25 cellular contexts compared by ENCODE assay signal in the genomic region with DNA sequence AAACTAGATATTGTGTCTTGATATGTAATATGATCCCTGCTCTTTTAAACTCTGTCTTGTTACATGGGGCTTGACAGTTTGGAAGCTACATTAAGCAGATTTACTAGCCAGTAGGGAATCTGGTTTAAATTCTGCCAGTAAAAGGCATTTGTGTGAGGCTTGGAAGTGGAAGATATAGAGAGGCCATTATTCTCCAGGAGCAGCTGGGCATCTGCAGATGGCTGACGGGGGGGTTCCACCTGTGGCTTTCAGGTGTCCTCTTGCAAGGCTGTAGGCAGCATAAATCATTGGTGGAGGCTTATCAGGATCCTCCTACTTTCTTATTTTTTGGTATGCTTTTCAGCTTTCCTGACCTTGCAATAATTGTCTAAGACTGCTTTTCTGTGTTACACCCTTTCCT.
DNase-seq lines count a peak whose midpoint lies in the region; ATAC-seq and TF ChIP-seq lines count a peak whose summit lies in the region.
"Had no signal": no experiment of that assay in that cellular context is flagged by ENCODE, and none has a peak within 500 bp of the region (broad histone marks: within the 10 kb centered on the region; RNA-seq: fewer than 3 reads in every experiment).

No MANE protein-coding gene starts in this region.

- H3K27me3 Mint-ChIP-seq in nephron (ENCODE audit: low read depth) = no peaks in the 10 kb centered on the region
- H3K27me3 Mint-ChIP-seq: CD4-positive, alpha-beta T cell; memory B cell; stimulated activated naive B cell treated with anti-CD40 and anti-IgM and Interleukin-4, amounts not matched to agents 10 μg/mL and 1 μg/mL and 100 μg/mL, for 72 hours had no signal

- DNase-seq in NCI-H524 treated with DMSO at 0.1 percent for 48 hours (lab: John Stamatoyannopoulos, UW) = peak; percentile 99
- peak; percentile 78 to 87 for DNase-seq in cerebellar nuclear complex (lab: John Stamatoyannopoulos, UW)
- DNase-seq in left ventricle myocardium inferior = no peak
- no peak for DNase-seq in SKM-1 (lab: John Stamatoyannopoulos, UW; ENCODE audit: unreplicated experiment)
- DNase-seq: activated CD4-positive, alpha-beta T cell treated with anti-CD3 and anti-CD28 coated beads for 4 hours; activated CD8-positive, alpha-beta memory T cell treated with anti-CD3 and anti-CD28 coated beads for 24 hours; activated T-cell treated with anti-CD3 and anti-CD28 coated beads, Interleukin-2, amount 50 U/mL, for 1 hour; CD4-positive, alpha-beta T cell; IMR-90; NCI-H1048; NCI-H187 treated with DMSO at 0.1 percent for 48 hours; NCI-H446; right cardiac atrium; SHP77 treated with DMSO at 0.1 percent for 48 hours; stimulated activated CD4-positive, alpha-beta T cell treated with anti-CD3 and anti-CD28 coated beads, Interleukin-12 subunit alpha, Interleukin-12 subunit beta, amount 100 ng/mL, for 4 hours; stimulated activated CD4-positive, alpha-beta T cell treated with anti-CD3 and anti-CD28 coated beads, Interleukin-4, amount 100 ng/mL, for 24 hours; stimulated activated naive B cell treated with anti-CD40 and anti-IgM and Interleukin-4, amounts not matched to agents 10 μg/mL and 1 μg/mL and 100 μg/mL, for 72 hours; T-helper 1 cell had no signal

- H3K9me3 ChIP-seq in left ventricle myocardium inferior (replicated peaks) = peaks cover 5% of the 10 kb centered on the region
- H3K9me3 ChIP-seq: breast epithelium, thoracic aorta had no signal

- H3K4me1 Mint-ChIP-seq in nephron = peaks cover 12% of the 10 kb centered on the region
- H3K4me1 Mint-ChIP-seq: memory B cell; stimulated activated naive B cell treated with anti-CD40 and anti-IgM and Interleukin-4, amounts not matched to agents 10 μg/mL and 1 μg/mL and 100 μg/mL, for 72 hours had no signal

- H3K36me3 ChIP-seq in left ventricle myocardium inferior = no peaks in the 10 kb centered on the region
- H3K36me3 ChIP-seq: breast epithelium, thoracic aorta had no signal

- peaks cover under 1% of the 10 kb centered on the region for H3K36me3 Mint-ChIP-seq in nephron (ENCODE audit: low read depth)
- H3K36me3 Mint-ChIP-seq: memory B cell; stimulated activated naive B cell treated with anti-CD40 and anti-IgM and Interleukin-4, amounts not matched to agents 10 μg/mL and 1 μg/mL and 100 μg/mL, for 72 hours had no signal

- ATAC-seq in HG02870 (IDR thresholded peaks at IDR 0.05; ENCODE audit: unreplicated experiment) (no peak), HG03175 (IDR thresholded peaks at IDR 0.05; ENCODE audit: unreplicated experiment) (no peak)
- ATAC-seq: GM23338; right cardiac atrium; stimulated activated naive B cell treated with anti-CD40 and anti-IgM and Interleukin-4, amounts not matched to agents 10 μg/mL and 1 μg/mL and 100 μg/mL, for 72 hours had no signal

- no peaks in the 10 kb centered on the region for H3K4me1 ChIP-seq in left ventricle myocardium inferior
- H3K4me1 ChIP-seq: breast epithelium had no signal

- no peak overlapping the region for H3K4me3 Mint-ChIP-seq in nephron
- H3K4me3 Mint-ChIP-seq: CD4-positive, alpha-beta T cell; GM23338; memory B cell; stimulated activated naive B cell treated with anti-CD40 and anti-IgM and Interleukin-4, amounts not matched to agents 10 μg/mL and 1 μg/mL and 100 μg/mL, for 72 hours had no signal

- TF ChIP-seq CTCF in nephron (IDR thresholded peaks at IDR 0.05; ENCODE audit: unreplicated experiment in 3 of 3) (no peak), left ventricle myocardium inferior (IDR thresholded peaks at IDR 0.05; ENCODE audit: borderline replicate concordance) (no peak)

- no peaks in the 10 kb centered on the region for H3K27me3 ChIP-seq in left ventricle myocardium inferior (ENCODE audit: low read depth)
- H3K27me3 ChIP-seq: breast epithelium had no signal

- no peak overlapping the region for H3K4me3 ChIP-seq in left ventricle myocardium inferior
- H3K4me3 ChIP-seq: breast epithelium, GM23338, thoracic aorta had no signal

- H3K27ac Mint-ChIP-seq in nephron = peak overlapping the region; percentile 15 to 49 (median 24)
- H3K27ac Mint-ChIP-seq: CD4-positive, alpha-beta T cell; GM23338; memory B cell; stimulated activated naive B cell treated with anti-CD40 and anti-IgM and Interleukin-4, amounts not matched to agents 10 μg/mL and 1 μg/mL and 100 μg/mL, for 72 hours had no signal

- peaks cover 3% of the 10 kb centered on the region for H3K9me3 Mint-ChIP-seq in nephron
- H3K9me3 Mint-ChIP-seq: CD4-positive, alpha-beta T cell; GM23338; memory B cell had no signal

- H3K27ac ChIP-seq in left ventricle myocardium inferior (replicated peaks) = no peak overlapping the region
- H3K27ac ChIP-seq: breast epithelium, thoracic aorta had no signal

- intact Hi-C loops in left ventricle myocardium inferior (cut with micrococcal nuclease) = no loop called here

Comparison
In these comparisons a context has a peak if more than half of its experiments do, and no peak if none do; other contexts are left out.
1. DNase-seq: peak in NCI-H524 treated with DMSO at 0.1 percent for 48 hours (single experiment) and cerebellar nuclear complex (2 of 2); none in left ventricle myocardium inferior (single experiment) and SKM-1 (single experiment).